14 cellular contexts compared by ENCODE assay signal in genomic region chr6:43176423-43176786, GRCh38. TPM values are rescaled to one million over a fixed set of nuclear protein-coding genes. Genes with fewer than 3 reads are reported as not detected.
DNase-seq lines count a peak whose midpoint lies in the region; ATAC-seq and TF ChIP-seq lines count a peak whose summit lies in the region.
"Had no signal": no experiment of that assay in that cellular context is flagged by ENCODE, and none has a peak within 500 bp of the region (broad histone marks: within the 10 kb centered on the region; RNA-seq: fewer than 3 reads in every experiment).

No MANE protein-coding gene starts in this region.

- H3K27ac Mint-ChIP-seq in neural progenitor cell, result peak overlapping the region; percentile 60

- TF ChIP-seq CTCF in left ventricle myocardium inferior (IDR thresholded peaks at IDR 0.05; ENCODE audit: borderline replicate concordance) (no peak), neural progenitor cell (IDR thresholded peaks at IDR 0.05) (no peak), upper lobe of right lung (IDR thresholded peaks at IDR 0.05) (no peak)

- peaks cover 33% of the 10 kb centered on the region for H3K4me1 Mint-ChIP-seq in neural progenitor cell

- intact Hi-C loops in left ventricle myocardium inferior (cut with micrococcal nuclease), result no loop called here
- intact Hi-C loops in left cardiac atrium (cut with DNase I), result no loop called here
- intact Hi-C loops in upper lobe of right lung (cut with DNase I), result no loop called here

- no peak overlapping the region for H3K4me3 Mint-ChIP-seq in neural progenitor cell
- H3K4me3 Mint-ChIP-seq: neural crest cell had no signal

- no peaks in the 10 kb centered on the region for H3K9me3 Mint-ChIP-seq in neural progenitor cell
- H3K9me3 Mint-ChIP-seq: neural crest cell had no signal

- H3K9me3 ChIP-seq in left ventricle myocardium inferior (replicated peaks) (no peaks in the 10 kb centered on the region), neural progenitor cell (ENCODE audit: low read depth) (no peaks in the 10 kb centered on the region), upper lobe of right lung (no peaks in the 10 kb centered on the region)
- no peaks in the 10 kb centered on the region for H3K9me3 ChIP-seq in effector memory CD4-positive, alpha-beta T cell (ENCODE audit: control insufficient read depth, low read length)

- H3K36me3 Mint-ChIP-seq in neural progenitor cell, result peaks cover 17% of the 10 kb centered on the region

- no peak for DNase-seq in left ventricle myocardium inferior
- no peak for DNase-seq in left cardiac atrium
- no peak for DNase-seq in effector memory CD4-positive, alpha-beta T cell
- DNase-seq in neural progenitor cell (ENCODE audit: low spot score), result no peak
- DNase-seq in upper lobe of right lung, result no peak
- no peak for DNase-seq in RPMI8226
- no peak for DNase-seq in AML-193 (lab: John Stamatoyannopoulos, UW)
- DNase-seq in activated effector memory CD4-positive, alpha-beta T cell treated with anti-CD3 and anti-CD28 coated beads, Interleukin-2, amount 50 U/mL, for 16 hours, result no peak
- DNase-seq: DMS79 treated with DMSO at 0.1 percent for 48 hours, NCI-H2029 treated with DMSO at 0.1 percent for 48 hours, NCI-H82, SHP77 had no signal

- ATAC-seq in left cardiac atrium (no peak), upper lobe of right lung (no peak)
- ATAC-seq: left lobe of liver had no signal

- peaks cover 57% of the 10 kb centered on the region for H3K36me3 ChIP-seq in left ventricle myocardium inferior
- peaks cover 30% of the 10 kb centered on the region for H3K36me3 ChIP-seq in effector memory CD4-positive, alpha-beta T cell (ENCODE audit: control insufficient read depth, insufficient read depth, low read length)
- H3K36me3 ChIP-seq in neural progenitor cell, result no peaks in the 10 kb centered on the region
- peaks cover 52% of the 10 kb centered on the region for H3K36me3 ChIP-seq in upper lobe of right lung

- no peak overlapping the region for H2AFZ ChIP-seq in neural progenitor cell (replicated peaks)

- H4K20me1 ChIP-seq in neural progenitor cell (ENCODE audit: low read depth), result peaks cover 40% of the 10 kb centered on the region

- peaks cover 41% of the 10 kb centered on the region for H3K79me2 ChIP-seq in neural progenitor cell (ENCODE audit: low read depth)

- H3K27ac ChIP-seq in left ventricle myocardium inferior (replicated peaks) (peak overlapping the region; percentile 95), neural progenitor cell (no peak overlapping the region), upper lobe of right lung (peak overlapping the region; percentile 88)
- H3K27ac ChIP-seq in effector memory CD4-positive, alpha-beta T cell (ENCODE audit: insufficient read depth, low read length, poor library complexity, severe bottlenecking), result peak overlapping the region; percentile 30

- peaks cover 52% of the 10 kb centered on the region for H3K4me1 ChIP-seq in left ventricle myocardium inferior
- peaks cover 28% of the 10 kb centered on the region for H3K4me1 ChIP-seq in effector memory CD4-positive, alpha-beta T cell (ENCODE audit: control insufficient read depth, insufficient read depth, low read length, poor library complexity, severe bottlenecking)
- peaks cover 16% of the 10 kb centered on the region for H3K4me1 ChIP-seq in neural progenitor cell
- peaks cover 31% of the 10 kb centered on the region for H3K4me1 ChIP-seq in upper lobe of right lung

- H3K4me3 ChIP-seq in left ventricle myocardium inferior (no peak overlapping the region), neural progenitor cell (no peak overlapping the region), upper lobe of right lung (no peak overlapping the region)
- H3K4me3 ChIP-seq in effector memory CD4-positive, alpha-beta T cell (ENCODE audit: insufficient read depth, low read depth, low read length, poor library complexity, severe bottlenecking), result no peak overlapping the region

- H3K4me2 ChIP-seq in neural progenitor cell, result no peak overlapping the region

- H3K9ac ChIP-seq in neural progenitor cell, result no peak overlapping the region

- peaks cover 30% of the 10 kb centered on the region for H3F3A ChIP-seq in neural progenitor cell (ENCODE audit: low read depth)

- H3K27me3 ChIP-seq in left ventricle myocardium inferior (ENCODE audit: low read depth) (no peaks in the 10 kb centered on the region), neural progenitor cell (no peaks in the 10 kb centered on the region), upper lobe of right lung (no peaks in the 10 kb centered on the region)
- no peaks in the 10 kb centered on the region for H3K27me3 ChIP-seq in effector memory CD4-positive, alpha-beta T cell (replicated peaks; ENCODE audit: control insufficient read depth, insufficient read depth, low read length, poor library complexity, severe bottlenecking)

- peaks cover 5% of the 10 kb centered on the region for H3K27me3 Mint-ChIP-seq in neural progenitor cell (ENCODE audit: insufficient read depth, low read depth)

RNA-seq across cellular contexts. Expression of gene SRF, which starts 5.3 kb away (rescaled TPM):
- total RNA-seq in left ventricle myocardium inferior, result 61.8 TPM
- total RNA-seq in left cardiac atrium, result 10 to 100 TPM; 68.0 to 92.0 TPM
- 15.0 and 35.6 TPM in 2 replicates for total RNA-seq in neural progenitor cell (ENCODE audit: low replicate concordance)
- total RNA-seq in upper lobe of right lung, result 33.6 TPM

RNA-seq across cellular contexts. Expression of gene CUL9, which starts 5.6 kb away (rescaled TPM):
- total RNA-seq in left ventricle myocardium inferior (14.7 TPM), left cardiac atrium (10 to 100 TPM; 14.6 to 17.4 TPM), neural progenitor cell (ENCODE audit: low replicate concordance) (14.1 and 25.9 TPM in 2 replicates), upper lobe of right lung (37.4 TPM)

RNA-seq across cellular contexts. Expression of gene DNPH1, which starts 52.9 kb away (rescaled TPM):
- total RNA-seq in left ventricle myocardium inferior (27.7 TPM), left cardiac atrium (10 to 100 TPM; 22.7 to 35.4 TPM), neural progenitor cell (ENCODE audit: low replicate concordance) (25.2 and 113 TPM in 2 replicates), upper lobe of right lung (27.6 TPM)
